Comparison of ENCODE assay signal across 8 cellular contexts in genomic region chr3:197002701-197003454, GRCh38. TPM values are rescaled to one million over a fixed set of nuclear protein-coding genes. Genes with fewer than 3 reads are reported as not detected.
DNase-seq lines count a peak whose midpoint lies in the region; ATAC-seq and TF ChIP-seq lines count a peak whose summit lies in the region.

No MANE protein-coding gene starts in this region.

- no peaks in the 10 kb centered on the region for H3F3A ChIP-seq in PC-3 (ENCODE audit: low read length, unreplicated experiment)

- DNase-seq in DMS 273 treated with DMSO at 0.1 percent for 48 hours (lab: John Stamatoyannopoulos, UW) (peak; percentile 51), HS-5 (ENCODE audit: low read depth) (peak; percentile 10), PC-3 (peak; percentile 88), foreskin melanocyte (peak; percentile 40), superior temporal gyrus (ENCODE audit: extremely low spot score) (peak; percentile 69)
- DNase-seq in activated effector memory CD4-positive, alpha-beta T cell treated with anti-CD3 and anti-CD28 coated beads, Interleukin-2, amount 50 U/mL, for 16 hours, result peak; percentile 94

- ATAC-seq in GM21360 (IDR thresholded peaks at IDR 0.05; ENCODE audit: unreplicated experiment) (peak; percentile 61), PC-3 (peak; percentile 78)

- H4K20me1 ChIP-seq in PC-3 (ENCODE audit: low read length), result no peaks in the 10 kb centered on the region

- peak overlapping the region; percentile 88 for H3K4me2 ChIP-seq in PC-3 (ENCODE audit: low read length)

- TF ChIP-seq CTCF in PC-3 (conservative IDR thresholded peaks at IDR 0.05; ENCODE audit: low read depth, low read length), result peak; percentile 56
- peak; percentile 78 for TF ChIP-seq CTCF in neutrophil (IDR thresholded peaks at IDR 0.05)

- no peaks in the 10 kb centered on the region for H3K9me3 ChIP-seq in PC-3 (ENCODE audit: low read length)
- H3K9me3 ChIP-seq in neutrophil, result no peaks in the 10 kb centered on the region

- H2AFZ ChIP-seq in PC-3 (ENCODE audit: low read length), result peak overlapping the region; percentile 80

- no peaks in the 10 kb centered on the region for H3K9me2 ChIP-seq in PC-3 (replicated peaks; ENCODE audit: low read length)

- peaks cover 5% of the 10 kb centered on the region for H3K79me2 ChIP-seq in PC-3 (ENCODE audit: low read length)

- peak overlapping the region; percentile 83 for H3K4me3 ChIP-seq in PC-3 (ENCODE audit: low read length)
- peak overlapping the region; percentile 48 to 70 for H3K4me3 ChIP-seq in neutrophil (ENCODE audit: low read depth in 1 of 2, low read length in 1 of 2)

- POLR2A ChIA-PET in PC-3 (lab: Charles Lee; ENCODE audit: unreplicated experiment), result interaction anchor here (0.6 to 1.0 kb wide), 3 partner anchors 27 to 474 kb away, joined by 5 to 9 read pairs (median 6); partner anchors contain the start of gene MELTF

- H3K4me1 ChIP-seq in PC-3 (ENCODE audit: insufficient read depth, low read length) (peaks cover 12% of the 10 kb centered on the region), neutrophil (ENCODE audit: control insufficient read depth in 1 of 2, insufficient read depth in 1 of 2, low read depth in 1 of 2, low read length in 1 of 2) (peaks cover 11 to 19% of the 10 kb centered on the region in 2 experiments)

- peak overlapping the region; percentile 88 for H3K9ac ChIP-seq in PC-3 (ENCODE audit: low read length)

- H3K27me3 ChIP-seq in PC-3 (ENCODE audit: low read length) (no peaks in the 10 kb centered on the region), neutrophil (peaks cover 32% of the 10 kb centered on the region)

- H3K27ac ChIP-seq in PC-3 (ENCODE audit: low read length) (no peak overlapping the region), neutrophil (peak overlapping the region; percentile 27)

- CTCF ChIA-PET in PC-3 (lab: Charles Lee), result interaction anchor here (0.6 to 1.1 kb wide), 6 partner anchors 13 to 165 kb away, joined by 6 to 9 read pairs (median 6); partner anchors contain the start of gene MELTF

- BruUV-seq in PC-3 (replicated peaks; lab: Mats Ljungman, UMichigan), result no TSS peak

- intact Hi-C loops in PC-3 (cut with micrococcal nuclease), result loop anchor here (1.0 kb wide), 2 partner anchors 24 to 184 kb away; no protein-coding TSS in a partner anchor

- H3K36me3 ChIP-seq in PC-3 (ENCODE audit: low read depth, low read length) (no peaks in the 10 kb centered on the region), neutrophil (no peaks in the 10 kb centered on the region)

RNA-seq across cellular contexts. Expression of gene MELTF, which starts 26.7 kb away (rescaled TPM):
- 40.6 and 46.8 TPM in 2 replicates for total RNA-seq in PC-3 (2014; rRNA removed)

RNA-seq across cellular contexts. Expression of gene PIGZ, which starts 34.2 kb away (rescaled TPM):
- 1.6 and 3.7 TPM in 2 replicates for total RNA-seq in PC-3 (2014; rRNA removed)

Comparison
In these comparisons a context has a peak if more than half of its experiments do, and no peak if none do; other contexts are left out.
1. DNase-seq: peak in every context shown above with its lines; median percentile 94 in activated effector memory CD4-positive, alpha-beta T cell treated with anti-CD3 and anti-CD28 coated beads, Interleukin-2, amount 50 U/mL, for 16 hours; 88 in PC-3; 69 in superior temporal gyrus; 51 in DMS 273 treated with DMSO at 0.1 percent for 48 hours; 40 in foreskin melanocyte; 10 in HS-5.